In genomic region chr10:83427101-83427500, GRCh38 we compare ENCODE assay signal across 28 cellular contexts.
"Had no signal": no experiment of that assay in that cellular context is flagged by ENCODE, and none has a peak within 500 bp of the region (broad histone marks: within the 10 kb centered on the region; RNA-seq: fewer than 3 reads in every experiment).

No MANE protein-coding gene starts in this region.

- H3K4me3 ChIP-seq: adrenal gland, body of pancreas, esophagus muscularis mucosa, gastroesophageal sphincter had no signal

- ATAC-seq: activated CD4-positive, alpha-beta T cell treated with anti-CD3 and anti-CD28 coated beads for 36 hours; activated CD8-positive, alpha-beta memory T cell treated with anti-CD3 and anti-CD28 coated beads, Interleukin-2, amount 10 ng/mL, durations not matched to agents 7 days and 5 days; activated CD8-positive, alpha-beta T cell treated with anti-CD3 and anti-CD28 coated beads, Interleukin-2, amount 10 ng/mL, durations not matched to agents 7 days and 5 days; activated naive CD8-positive, alpha-beta T cell treated with anti-CD3 and anti-CD28 coated beads, Interleukin-2, amount 50 U/mL, for 24 hours; body of pancreas; effector memory CD8-positive, alpha-beta T cell; foreskin keratinocyte; gastroesophageal sphincter; T-helper 17 cell had no signal

- H3K4me1 ChIP-seq: adrenal gland, body of pancreas, esophagus muscularis mucosa, foreskin keratinocyte, gastroesophageal sphincter had no signal

- DNase-seq: activated CD4-positive, alpha-beta memory T cell treated with anti-CD3 and anti-CD28 coated beads for 36 hours; activated CD4-positive, alpha-beta T cell treated with anti-CD3 and anti-CD28 coated beads for 36 hours; activated CD4-positive, alpha-beta T cell treated with anti-CD3 and anti-CD28 coated beads, Interleukin-2, amount 10 ng/mL, durations not matched to agents 24 days and 14 days; activated CD4-positive, CD25-positive, alpha-beta regulatory T cell; activated CD4-positive, CD25-positive, alpha-beta regulatory T cell treated with anti-CD3 and anti-CD28 coated beads, Interleukin-2, amount 50 U/mL, for 72 hours; activated CD8-positive, alpha-beta memory T cell treated with anti-CD3 and anti-CD28 coated beads, Interleukin-2, amount 10 ng/mL, durations not matched to agents 7 days and 5 days; activated CD8-positive, alpha-beta memory T cell treated with anti-CD3 and anti-CD28 coated beads, Interleukin-2, amount 50 U/mL, for 4 hours; activated CD8-positive, alpha-beta T cell treated with anti-CD3 and anti-CD28 coated beads, Interleukin-2, amount 10 ng/mL, durations not matched to agents 7 days and 5 days; activated effector memory CD4-positive, alpha-beta T cell treated with anti-CD3 and anti-CD28 coated beads, Interleukin-2, amount 50 U/mL, for 16 hours; activated naive CD4-positive, alpha-beta T cell treated with anti-CD3 and anti-CD28 coated beads for 36 hours; activated naive CD8-positive, alpha-beta T cell treated with anti-CD3 and anti-CD28 coated beads for 36 hours; activated naive CD8-positive, alpha-beta T cell treated with anti-CD3 and anti-CD28 coated beads, Interleukin-2, amount 50 U/mL, for 24 hours; activated T-cell treated with anti-CD3 and anti-CD28 coated beads, Interleukin-2, amount 50 U/mL, for 1 hour; activated T-cell treated with anti-CD3 and anti-CD28 coated beads, Interleukin-2, amount 50 U/mL, for 48 hours; adrenal gland; aorta; body of pancreas; cortex of kidney; dermis blood vessel endothelial cell; effector CD4-positive, alpha-beta T cell; effector memory CD8-positive, alpha-beta T cell; erythroblast; foreskin keratinocyte; T-helper 1 cell; T-helper 17 cell; T1000 had no signal

- H3K9me3 ChIP-seq: adrenal gland, body of pancreas, esophagus muscularis mucosa had no signal

- H3K36me3 ChIP-seq: adrenal gland, esophagus muscularis mucosa, gastroesophageal sphincter had no signal

- H3K27ac ChIP-seq: adrenal gland, body of pancreas, esophagus muscularis mucosa, foreskin keratinocyte, gastroesophageal sphincter had no signal

- H3K27me3 ChIP-seq: adrenal gland, body of pancreas, esophagus muscularis mucosa, foreskin keratinocyte, gastroesophageal sphincter had no signal
